27 cellular contexts compared by ENCODE assay signal in genomic region chr6:90204327-90204726, GRCh38.
DNase-seq lines count a peak whose midpoint lies in the region; ATAC-seq and TF ChIP-seq lines count a peak whose summit lies in the region.
"Had no signal": no experiment of that assay in that cellular context is flagged by ENCODE, and none has a peak within 500 bp of the region (broad histone marks: within the 10 kb centered on the region; RNA-seq: fewer than 3 reads in every experiment).

No MANE protein-coding gene starts in this region.

- peak overlapping the region; percentile 72 for H3K27ac Mint-ChIP-seq in activated naive CD8-positive, alpha-beta T cell treated with anti-CD3 and anti-CD28 coated beads for 36 hours
- H3K27ac Mint-ChIP-seq: activated CD8-positive, alpha-beta memory T cell treated with anti-CD3 and anti-CD28 coated beads, Interleukin-2, amount 10 ng/mL, durations not matched to agents 7 days and 5 days; dendritic cell treated with granulocyte-macrophage colony-stimulating factor and Interleukin-4, amounts not matched to agents 40 ng/mL and 50 ng/mL, for 4 days; T-helper 17 cell; WTC11 had no signal

- peaks cover 8% of the 10 kb centered on the region for H3K9me3 Mint-ChIP-seq in activated naive CD8-positive, alpha-beta T cell treated with anti-CD3 and anti-CD28 coated beads for 36 hours
- H3K9me3 Mint-ChIP-seq: CD8-positive, alpha-beta T cell; dendritic cell treated with granulocyte-macrophage colony-stimulating factor and Interleukin-4, amounts not matched to agents 40 ng/mL and 50 ng/mL, for 4 days had no signal

- no peaks in the 10 kb centered on the region for H3K27me3 ChIP-seq in foreskin keratinocyte
- H3K27me3 ChIP-seq: esophagus muscularis mucosa, sigmoid colon, uterus had no signal

- ATAC-seq in Right ventricle myocardium superior (ENCODE audit: poor library complexity) (peak; percentile 58), foreskin keratinocyte (peak; percentile 85), GM18907 (IDR thresholded peaks at IDR 0.05; ENCODE audit: unreplicated experiment) (no peak), GM19463 (IDR thresholded peaks at IDR 0.05; ENCODE audit: unreplicated experiment) (no peak), GM21423 (IDR thresholded peaks at IDR 0.05; ENCODE audit: unreplicated experiment) (no peak)
- ATAC-seq: activated CD8-positive, alpha-beta memory T cell treated with anti-CD3 and anti-CD28 coated beads, Interleukin-2, amount 10 ng/mL, durations not matched to agents 7 days and 5 days; CD8-positive, alpha-beta T cell; T-helper 17 cell; WTC11 had no signal

- TF ChIP-seq CTCF in foreskin keratinocyte (conservative IDR thresholded peaks at IDR 0.05) = no peak

- H3K36me3 Mint-ChIP-seq in activated naive CD8-positive, alpha-beta T cell treated with anti-CD3 and anti-CD28 coated beads for 36 hours = peaks cover 77% of the 10 kb centered on the region

- no peak overlapping the region for H3K4me3 Mint-ChIP-seq in activated naive CD8-positive, alpha-beta T cell treated with anti-CD3 and anti-CD28 coated beads for 36 hours
- H3K4me3 Mint-ChIP-seq: activated CD8-positive, alpha-beta memory T cell treated with anti-CD3 and anti-CD28 coated beads, Interleukin-2, amount 10 ng/mL, durations not matched to agents 7 days and 5 days; brain; CD8-positive, alpha-beta T cell; dendritic cell treated with granulocyte-macrophage colony-stimulating factor and Interleukin-4, amounts not matched to agents 40 ng/mL and 50 ng/mL, for 4 days; T-helper 17 cell; WTC11 had no signal

- peaks cover 11% of the 10 kb centered on the region for H3K4me1 ChIP-seq in foreskin keratinocyte
- H3K4me1 ChIP-seq: esophagus muscularis mucosa, HAP-1, uterus had no signal

- H3K4me1 Mint-ChIP-seq in activated naive CD8-positive, alpha-beta T cell treated with anti-CD3 and anti-CD28 coated beads for 36 hours = peaks cover 76% of the 10 kb centered on the region
- H3K4me1 Mint-ChIP-seq: WTC11 had no signal

- DNase-seq in Right ventricle myocardium superior = no peak
- DNase-seq in cardiac septum (ENCODE audit: low spot score) = no peak
- no peak for DNase-seq in activated naive CD8-positive, alpha-beta T cell treated with anti-CD3 and anti-CD28 coated beads for 36 hours
- DNase-seq in foreskin keratinocyte = peak; percentile 30 to 51
- DNase-seq in NCI-H69 (lab: John Stamatoyannopoulos, UW) = no peak
- DNase-seq: activated CD8-positive, alpha-beta memory T cell treated with anti-CD3 and anti-CD28 coated beads, Interleukin-2, amount 10 ng/mL, durations not matched to agents 7 days and 5 days; activated naive CD4-positive, alpha-beta T cell treated with Interleukin-2 at 50 U/mL for 16 hours; CD8-positive, alpha-beta T cell; DMS79; islet precursor cell; NCI-H1417 treated with DMSO at 0.1 percent for 48 hours; NCI-H446; NK-92 treated with Interleukin-12 subunit alpha and Interleukin-12 subunit beta, amount 100 ng/mL, for 24 hours; nucleus accumbens; SHP77; sigmoid colon; stimulated activated CD4-positive, alpha-beta T cell treated with anti-CD3 and anti-CD28 coated beads, Interleukin-1b, Interleukin-23, amount 100 ng/mL, for 48 hours; T-helper 17 cell; uterus had no signal

- peak overlapping the region; percentile 47 for H3K27ac ChIP-seq in foreskin keratinocyte
- H3K27ac ChIP-seq: esophagus muscularis mucosa, uterus had no signal

- intact Hi-C loops in Right ventricle myocardium superior (cut with DNase I) (no loop called here), cardiac septum (cut with DNase I) (no loop called here)

- H3K27me3 Mint-ChIP-seq in activated naive CD8-positive, alpha-beta T cell treated with anti-CD3 and anti-CD28 coated beads for 36 hours = no peaks in the 10 kb centered on the region
- H3K27me3 Mint-ChIP-seq: activated CD8-positive, alpha-beta memory T cell treated with anti-CD3 and anti-CD28 coated beads, Interleukin-2, amount 10 ng/mL, durations not matched to agents 7 days and 5 days; brain; dendritic cell treated with granulocyte-macrophage colony-stimulating factor and Interleukin-4, amounts not matched to agents 40 ng/mL and 50 ng/mL, for 4 days; T-helper 17 cell had no signal

Comparison
In these comparisons a context has a peak if more than half of its experiments do, and no peak if none do; other contexts are left out.
1. ATAC-seq: peak in Right ventricle myocardium superior (single experiment) and foreskin keratinocyte (single experiment); none in GM18907 (single experiment), GM19463 (single experiment) and GM21423 (single experiment).
2. DNase-seq: peak in foreskin keratinocyte (2 of 2); none in Right ventricle myocardium superior (single experiment), cardiac septum (single experiment), activated naive CD8-positive, alpha-beta T cell treated with anti-CD3 and anti-CD28 coated beads for 36 hours (single experiment) and NCI-H69 (single experiment).